In genomic region chr4:54316139-54316538, GRCh38 we compare ENCODE assay signal across 25 cellular contexts.
DNase-seq lines count a peak whose midpoint lies in the region; ATAC-seq and FAIRE-seq lines count a peak whose summit lies in the region.
"Had no signal": no experiment of that assay in that cellular context is flagged by ENCODE, and none has a peak within 500 bp of the region (broad histone marks: within the 10 kb centered on the region; RNA-seq: fewer than 3 reads in every experiment).

No MANE protein-coding gene starts in this region.

- H3K4me1 ChIP-seq in BLaER1 treated with 17β-estradiol and CSF1 and Interleukin-3, amounts not matched to agents 10 nM and 100 nM, result peaks cover 0 to 21% (median 9%) of the 10 kb centered on the region in 10 experiments; a peak in 15 of 20 replicates
- H3K4me1 ChIP-seq: esophagus muscularis mucosa, foreskin keratinocyte, right lobe of liver, suprapubic skin had no signal

- H3K27me3 ChIP-seq in BLaER1 treated with 17β-estradiol and CSF1 and Interleukin-3, amounts not matched to agents 10 nM and 100 nM, result no peaks in the 10 kb centered on the region
- H3K27me3 ChIP-seq: esophagus muscularis mucosa, hepatocyte, ovary, right lobe of liver, suprapubic skin had no signal

- peaks cover 3% of the 10 kb centered on the region for H3K27me3 Mint-ChIP-seq in dendritic cell treated with granulocyte-macrophage colony-stimulating factor and Interleukin-4, amounts not matched to agents 40 ng/mL and 50 ng/mL, for 4 days
- H3K27me3 Mint-ChIP-seq in activated naive CD8-positive, alpha-beta T cell treated with anti-CD3 and anti-CD28 coated beads for 36 hours, result peaks cover 16% of the 10 kb centered on the region

- peaks cover 13% of the 10 kb centered on the region for H3K9me3 Mint-ChIP-seq in dendritic cell treated with granulocyte-macrophage colony-stimulating factor and Interleukin-4, amounts not matched to agents 40 ng/mL and 50 ng/mL, for 4 days
- no peaks in the 10 kb centered on the region for H3K9me3 Mint-ChIP-seq in activated naive CD8-positive, alpha-beta T cell treated with anti-CD3 and anti-CD28 coated beads for 36 hours
- H3K9me3 Mint-ChIP-seq: H9 had no signal

- no peak overlapping the region for H3K27ac ChIP-seq in BLaER1 treated with 17β-estradiol and CSF1 and Interleukin-3, amounts not matched to agents 10 nM and 100 nM
- H3K27ac ChIP-seq: esophagus muscularis mucosa, foreskin keratinocyte, hepatocyte, ovary, right lobe of liver, suprapubic skin, VCaP had no signal

- DNase-seq in GM18507 (ENCODE audit: extremely low spot score, insufficient read length, low read depth) (no peak), HuH-7.5 (ENCODE audit: low spot score) (no peak)
- DNase-seq in activated naive CD8-positive, alpha-beta T cell treated with anti-CD3 and anti-CD28 coated beads for 36 hours, result no peak
- DNase-seq: activated CD8-positive, alpha-beta memory T cell treated with anti-CD3 and anti-CD28 coated beads, Interleukin-2, amount 50 U/mL, for 48 hours; activated gamma-delta T cell; dermis blood vessel endothelial cell; foreskin keratinocyte; H9; left cardiac atrium; NCI-H146; NCI-H2107; NCI-H774; ovary; right lobe of liver; stimulated activated CD4-positive, alpha-beta T cell treated with anti-CD3 and anti-CD28 coated beads, Interleukin-2, amount 100 ng/mL, for 48 hours; T-helper 9 cell had no signal

- intact Hi-C loops in dendritic cell treated with granulocyte-macrophage colony-stimulating factor and Interleukin-4, amounts not matched to agents 40 ng/mL and 50 ng/mL, for 4 days (cut with micrococcal nuclease), result no loop called here

- peak; percentile 53 for FAIRE-seq in GM18507 (lab: Jason Lieb, UNC)

- H3K36me3 Mint-ChIP-seq in dendritic cell treated with granulocyte-macrophage colony-stimulating factor and Interleukin-4, amounts not matched to agents 40 ng/mL and 50 ng/mL, for 4 days (ENCODE audit: low read depth), result no peaks in the 10 kb centered on the region
- H3K36me3 Mint-ChIP-seq in activated naive CD8-positive, alpha-beta T cell treated with anti-CD3 and anti-CD28 coated beads for 36 hours, result no peaks in the 10 kb centered on the region

- peak overlapping the region; percentile 55 for H3K27ac Mint-ChIP-seq in dendritic cell treated with granulocyte-macrophage colony-stimulating factor and Interleukin-4, amounts not matched to agents 40 ng/mL and 50 ng/mL, for 4 days
- no peak overlapping the region for H3K27ac Mint-ChIP-seq in activated naive CD8-positive, alpha-beta T cell treated with anti-CD3 and anti-CD28 coated beads for 36 hours
- H3K27ac Mint-ChIP-seq: H9 had no signal

- H3K9ac ChIP-seq in BLaER1 treated with 17β-estradiol and CSF1 and Interleukin-3, amounts not matched to agents 10 nM and 100 nM, result no peak overlapping the region

- ATAC-seq in HG03354 (IDR thresholded peaks at IDR 0.05; ENCODE audit: poor library complexity, severe bottlenecking, unreplicated experiment), result peak; percentile 4
- ATAC-seq in activated CD4-positive, CD25-positive, alpha-beta regulatory T cell treated with anti-CD3 and anti-CD28 coated beads, Interleukin-2, amount 50 U/mL, for 24 hours, result no peak
- ATAC-seq: foreskin keratinocyte, left cardiac atrium had no signal

- no peaks in the 10 kb centered on the region for H3K36me3 ChIP-seq in BLaER1 treated with 17β-estradiol and CSF1 and Interleukin-3, amounts not matched to agents 10 nM and 100 nM
- H3K36me3 ChIP-seq: esophagus muscularis mucosa, ovary, right lobe of liver, suprapubic skin had no signal

- H3K4me3 Mint-ChIP-seq in dendritic cell treated with granulocyte-macrophage colony-stimulating factor and Interleukin-4, amounts not matched to agents 40 ng/mL and 50 ng/mL, for 4 days, result no peak overlapping the region
- H3K4me3 Mint-ChIP-seq in activated naive CD8-positive, alpha-beta T cell treated with anti-CD3 and anti-CD28 coated beads for 36 hours, result no peak overlapping the region
- H3K4me3 Mint-ChIP-seq: central memory CD8-positive, alpha-beta T cell; H9 had no signal

- H3K4me2 ChIP-seq in BLaER1 treated with 17β-estradiol and CSF1 and Interleukin-3, amounts not matched to agents 10 nM and 100 nM, result peak overlapping the region in 6 of 11 experiments; percentile 11 to 65 (median 35); a peak in 9 of 22 replicates
- H3K4me2 ChIP-seq: hepatocyte had no signal

- H3K4me1 Mint-ChIP-seq in dendritic cell treated with granulocyte-macrophage colony-stimulating factor and Interleukin-4, amounts not matched to agents 40 ng/mL and 50 ng/mL, for 4 days (ENCODE audit: low read depth), result peaks cover 41% of the 10 kb centered on the region
- H3K4me1 Mint-ChIP-seq in activated naive CD8-positive, alpha-beta T cell treated with anti-CD3 and anti-CD28 coated beads for 36 hours, result peaks cover 11% of the 10 kb centered on the region
- H3K4me1 Mint-ChIP-seq: central memory CD8-positive, alpha-beta T cell had no signal

- no peaks in the 10 kb centered on the region for H3K9me3 ChIP-seq in BLaER1 treated with 17β-estradiol and CSF1 and Interleukin-3, amounts not matched to agents 10 nM and 100 nM (replicated peaks in 1 of 11)
- H3K9me3 ChIP-seq: esophagus muscularis mucosa, ovary, right lobe of liver, suprapubic skin had no signal

- no peaks in the 10 kb centered on the region for H4K20me1 ChIP-seq in BLaER1 treated with 17β-estradiol and CSF1 and Interleukin-3, amounts not matched to agents 10 nM and 100 nM

- H3K4me3 ChIP-seq in BLaER1 treated with 17β-estradiol and CSF1 and Interleukin-3, amounts not matched to agents 10 nM and 100 nM, result no peak overlapping the region
- H3K4me3 ChIP-seq: esophagus muscularis mucosa, hepatocyte, ovary, right lobe of liver, suprapubic skin had no signal
